ENCODE assay signal across 2 cellular contexts in the genomic region with DNA sequence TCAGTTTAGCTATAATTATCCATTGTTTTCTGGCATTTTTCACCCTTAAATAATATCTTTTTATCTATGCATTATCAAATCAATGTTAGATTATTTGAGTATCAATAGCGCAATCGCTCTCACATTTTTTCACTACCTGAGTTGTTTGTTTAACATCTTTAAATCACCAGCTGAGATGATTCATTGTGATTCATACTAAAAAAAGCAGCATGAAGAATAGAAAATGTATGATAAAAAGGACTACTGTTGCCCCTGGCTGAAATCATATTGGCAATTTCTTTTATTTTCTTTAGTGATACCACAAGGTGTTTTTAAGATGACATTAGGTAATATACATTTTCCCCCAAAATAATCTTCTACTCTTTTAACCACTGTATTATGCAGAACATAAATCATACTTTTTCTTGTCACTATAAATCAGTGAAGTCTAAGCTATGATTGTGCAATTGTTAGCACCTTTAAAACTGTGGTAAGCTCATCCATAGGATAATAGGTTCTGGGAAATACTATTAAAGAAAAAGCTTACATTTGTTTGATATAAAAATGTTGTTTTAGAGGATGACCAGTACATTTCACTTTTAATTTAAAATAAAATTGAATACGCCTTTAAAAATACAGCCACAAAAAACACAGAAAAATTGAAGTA.
TF ChIP-seq lines count a peak whose summit lies in the region.

No MANE protein-coding gene starts in this region.

TF ChIP-seq in A549, 52 proteins besides CTCF, POLR2A, EP300 and RAD21 (continued from another document):
- TF ChIP-seq, protein P1, sequence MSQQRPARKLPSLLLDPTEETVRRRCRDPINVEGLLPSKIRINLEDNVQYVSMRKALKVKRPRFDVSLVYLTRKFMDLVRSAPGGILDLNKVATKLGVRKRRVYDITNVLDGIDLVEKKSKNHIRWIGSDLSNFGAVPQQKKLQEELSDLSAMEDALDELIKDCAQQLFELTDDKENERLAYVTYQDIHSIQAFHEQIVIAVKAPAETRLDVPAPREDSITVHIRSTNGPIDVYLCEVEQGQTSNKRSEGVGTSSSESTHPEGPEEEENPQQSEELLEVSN (IDR thresholded peaks at IDR 0.05; ENCODE audit: borderline replicate concordance, low read depth) = no peak
- no peak for TF ChIP-seq EHF (CRISPR knock-in tag; IDR thresholded peaks at IDR 0.05)
- peak in 1 of 2 experiments; percentile 16; a peak in 1 of 4 replicates for TF ChIP-seq CEBPB (IDR thresholded peaks at IDR 0.05)
- TF ChIP-seq JUNB (IDR thresholded peaks at IDR 0.05) = peak; percentile 35; the same call in 1 of the 2 replicates

TF ChIP-seq in HCT116, 20 proteins besides CTCF, POLR2A, EP300 and RAD21 (continued from another document):
- peak; percentile 35; the same call in 1 of the 2 replicates for TF ChIP-seq CBX3 (IDR thresholded peaks at IDR 0.05; ENCODE audit: low read depth)
- TF ChIP-seq, protein P2, sequence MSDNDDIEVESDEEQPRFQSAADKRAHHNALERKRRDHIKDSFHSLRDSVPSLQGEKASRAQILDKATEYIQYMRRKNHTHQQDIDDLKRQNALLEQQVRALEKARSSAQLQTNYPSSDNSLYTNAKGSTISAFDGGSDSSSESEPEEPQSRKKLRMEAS (IDR thresholded peaks at IDR 0.05) = no peak
